12 cellular contexts compared by ENCODE assay signal in genomic region chr1:27655151-27655929, GRCh38. TPM values are rescaled to one million over a fixed set of nuclear protein-coding genes. Genes with fewer than 3 reads are reported as not detected.
A peak's percentile ranks its signal among the peaks of the same experiment; 100 is the strongest.
DNase-seq lines count a peak whose midpoint lies in the region; ATAC-seq and TF ChIP-seq lines count a peak whose summit lies in the region.
"Had no signal": no experiment of that assay in that cellular context is flagged by ENCODE, and none has a peak within 500 bp of the region (broad histone marks: within the 10 kb centered on the region; RNA-seq: fewer than 3 reads in every experiment).

No MANE protein-coding gene starts in this region.

- H3K36me3 Mint-ChIP-seq in CD4-positive, alpha-beta T cell (ENCODE audit: low read depth): no peaks in the 10 kb centered on the region
- H3K36me3 Mint-ChIP-seq in nephron progenitor cell (ENCODE audit: low read depth): no peaks in the 10 kb centered on the region

- POLR2A ChIA-PET in CD4-positive, alpha-beta T cell (lab: Charles Lee): no interaction called here

- H3K4me3 ChIP-seq in HUES64 (ENCODE audit: low read length) (no peak overlapping the region), breast epithelium (no peak overlapping the region)

- no peaks in the 10 kb centered on the region for H3K27me3 ChIP-seq in CD4-positive, alpha-beta T cell (ENCODE audit: control insufficient read depth, insufficient read depth, low read length)
- H3K27me3 ChIP-seq in HUES64 (ENCODE audit: insufficient read depth, low read length): peaks cover 3% of the 10 kb centered on the region; the same call in 1 of the 2 replicates
- no peaks in the 10 kb centered on the region for H3K27me3 ChIP-seq in breast epithelium

- H3K4me1 ChIP-seq in HUES64 (ENCODE audit: insufficient read depth, low read length) (peaks cover 33% of the 10 kb centered on the region), breast epithelium (peaks cover 4 to 7% of the 10 kb centered on the region in 2 donors)

- intact Hi-C loops in CD4-positive, alpha-beta T cell (cut with DNase I, micrococcal nuclease): no loop called here
- intact Hi-C loops in breast epithelium (cut with DNase I; ENCODE audit: low total_unique reads) (no loop called here), posterior vena cava (cut with DNase I) (no loop called here)

- H3K36me3 ChIP-seq in HUES64 (ENCODE audit: insufficient read depth, low read length) (no peaks in the 10 kb centered on the region), breast epithelium (no peaks in the 10 kb centered on the region)

- TF ChIP-seq POLR2A in breast epithelium (IDR thresholded peaks at IDR 0.05): no peak

- ATAC-seq in CD4-positive, alpha-beta T cell (ENCODE audit: poor library complexity): no peak
- no peak for ATAC-seq in GM21786 (IDR thresholded peaks at IDR 0.05; ENCODE audit: unreplicated experiment)

- CTCF ChIA-PET in CD4-positive, alpha-beta T cell (lab: Charles Lee): no interaction called here

- H3K9ac ChIP-seq in HUES64 (ENCODE audit: low read depth, low read length): no peak overlapping the region

- H3K9me3 Mint-ChIP-seq in CD4-positive, alpha-beta T cell: no peaks in the 10 kb centered on the region
- H3K9me3 Mint-ChIP-seq in nephron progenitor cell: no peaks in the 10 kb centered on the region

- no peaks in the 10 kb centered on the region for H3K9me3 ChIP-seq in CD4-positive, alpha-beta T cell (ENCODE audit: control insufficient read depth, low read length)
- H3K9me3 ChIP-seq in HUES64 (ENCODE audit: insufficient read depth, low read depth, low read length) (no peaks in the 10 kb centered on the region), breast epithelium (no peaks in the 10 kb centered on the region)

- WGBS in HUES64: 58% methylated on average over 11 of the region's 11 CpGs

- no peak overlapping the region for H3K27ac ChIP-seq in CD4-positive, alpha-beta T cell (ENCODE audit: low read depth, low read length)
- peak overlapping the region; percentile 59; the same call in 1 of the 2 replicates for H3K27ac ChIP-seq in HUES64 (ENCODE audit: low read depth, low read length)
- H3K27ac ChIP-seq in breast epithelium: peak overlapping the region; percentile 40 to 76

- H3K27ac Mint-ChIP-seq in CD4-positive, alpha-beta T cell: peak overlapping the region; percentile 58
- H3K27ac Mint-ChIP-seq in nephron progenitor cell: peak overlapping the region; percentile 96

- no peaks in the 10 kb centered on the region for H3K27me3 Mint-ChIP-seq in CD4-positive, alpha-beta T cell
- H3K27me3 Mint-ChIP-seq in nephron progenitor cell (ENCODE audit: low read depth, poor library complexity): no peaks in the 10 kb centered on the region

- DNase-seq in CD4-positive, alpha-beta T cell: no peak
- DNase-seq in breast epithelium (ENCODE audit: low spot score in 2 of 2): no peak
- DNase-seq in nephron progenitor cell: peak; percentile 37
- no peak for DNase-seq in dedifferentiated amniotic fluid mesenchymal stem cell (ENCODE audit: extremely low spot score)
- no peak for DNase-seq in posterior vena cava (ENCODE audit: low spot score)
- no peak for DNase-seq in activated CD8-positive, alpha-beta memory T cell treated with anti-CD3 and anti-CD28 coated beads for 24 hours
- DNase-seq: activated CD4-positive, alpha-beta T cell treated with anti-CD3 and anti-CD28 coated beads, Interleukin-2, amount 50 U/mL, for 4 hours; DMS79 treated with DMSO at 0.1 percent for 48 hours; foreskin melanocyte had no signal

- no peak overlapping the region for H3K4me3 Mint-ChIP-seq in CD4-positive, alpha-beta T cell
- H3K4me3 Mint-ChIP-seq in nephron progenitor cell: no peak overlapping the region

- TF ChIP-seq CTCF in CD4-positive, alpha-beta T cell (IDR thresholded peaks at IDR 0.05): no peak
- TF ChIP-seq CTCF in breast epithelium (IDR thresholded peaks at IDR 0.05): no peak
- TF ChIP-seq CTCF in nephron progenitor cell (IDR thresholded peaks at IDR 0.05): no peak

- peaks cover 36% of the 10 kb centered on the region for H3K4me1 Mint-ChIP-seq in CD4-positive, alpha-beta T cell (ENCODE audit: low read depth)
- H3K4me1 Mint-ChIP-seq in nephron progenitor cell: peaks cover 44% of the 10 kb centered on the region

RNA-seq across cellular contexts. Expression of gene IFI6, which starts 16.7 kb away (rescaled TPM):
- total RNA-seq in CD4-positive, alpha-beta T cell: 10 to 100 TPM; 33.6 to 36.2 TPM
- polyA plus RNA-seq in HUES64 (2013, experiment 1 of 2): 9.0 TPM
- 12.8 TPM for polyA plus RNA-seq in HUES64 (2013, experiment 2 of 2)
- total RNA-seq in breast epithelium: 10 to 100 TPM; 18.7 to 50.6 (median 47.4) TPM
- 100 to 1,000 TPM in 1 of 2 donors, 10 to 100 TPM in 1; 55.2 to 104 TPM for total RNA-seq in posterior vena cava

RNA-seq across cellular contexts. Expression of gene FGR, which starts 20.4 kb away (rescaled TPM):
- total RNA-seq in CD4-positive, alpha-beta T cell: 1 to 10 TPM; 3.0 to 3.2 TPM
- polyA plus RNA-seq in HUES64 (2013, experiment 1 of 2): 0.10 TPM
- 0.25 TPM for polyA plus RNA-seq in HUES64 (2013, experiment 2 of 2)
- total RNA-seq in breast epithelium (10 to 100 TPM; 22.1 to 46.9 (median 24.3) TPM), posterior vena cava (10 to 100 TPM; 21.9 to 22.5 TPM)
- total RNA-seq: LHCN-M2 had no signal

RNA-seq across cellular contexts. Expression of gene AHDC1, which starts 51.4 kb away (rescaled TPM):
- 10 to 100 TPM; 20.8 to 22.9 TPM for total RNA-seq in CD4-positive, alpha-beta T cell
- polyA plus RNA-seq in HUES64 (2013, experiment 1 of 2): 23.6 TPM
- polyA plus RNA-seq in HUES64 (2013, experiment 2 of 2): 29.1 TPM
- total RNA-seq in breast epithelium (10 to 100 TPM; 10.7 to 17.1 (median 15.4) TPM), posterior vena cava (10 to 100 TPM; 54.5 to 58.3 TPM)

Comparison
In these comparisons a context has a peak if more than half of its experiments do, and no peak if none do; other contexts are left out.
1. RNA of gene FGR, which starts 20.4 kb away (total RNA-seq): 22.1 to 46.9 TPM in breast epithelium and 21.9 to 22.5 TPM in posterior vena cava; 3.0 to 3.2 TPM in CD4-positive, alpha-beta T cell; every median in the first group is over 4 times any median in the second.